1 cellular context compared by ENCODE assay signal in the genomic region with DNA sequence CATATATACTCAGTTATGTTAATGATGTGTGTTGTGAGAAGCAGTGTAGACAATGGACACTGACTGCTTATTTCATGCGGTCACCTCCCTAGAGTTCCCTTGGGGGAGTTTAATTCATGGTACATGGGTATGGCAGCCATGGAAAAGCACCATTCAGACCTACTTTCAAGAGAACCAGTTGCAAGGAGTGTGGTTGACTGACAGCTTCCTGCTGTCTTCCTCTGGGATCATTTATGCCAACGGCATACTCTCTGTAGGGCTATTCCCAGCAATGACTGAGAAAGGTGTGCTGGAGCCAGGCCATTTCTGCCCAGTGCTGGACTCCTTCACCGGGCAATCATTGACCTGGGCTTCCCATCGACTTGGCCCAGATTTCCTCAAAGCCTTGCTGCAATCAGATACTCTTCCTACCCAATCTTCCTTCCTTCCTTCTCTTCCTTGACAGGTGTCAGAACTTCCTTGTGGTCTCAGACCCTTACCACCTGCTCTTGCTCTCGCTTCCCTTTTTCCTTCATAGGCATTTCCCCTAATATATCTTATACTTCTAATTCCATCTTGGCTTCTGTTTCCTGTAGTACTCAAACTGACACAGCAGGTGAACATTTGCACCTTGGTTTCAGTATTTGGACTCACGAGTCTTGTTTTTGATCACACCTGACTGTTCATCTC.
TF ChIP-seq lines count a peak whose summit lies in the region.

No MANE protein-coding gene starts in this region.

TF ChIP-seq in GM12878, 131 proteins besides CTCF, POLR2A, EP300 and RAD21 (continues in another document):
- no peak for TF ChIP-seq IRF4 (IDR thresholded peaks at IDR 0.05; ENCODE audit: low read depth, low read length)
- no peak for TF ChIP-seq SMAD1 (IDR thresholded peaks at IDR 0.05; ENCODE audit: low read depth, partially characterized antibody)
- TF ChIP-seq DPF2 (IDR thresholded peaks at IDR 0.05): peak; percentile 86
- no peak for TF ChIP-seq PAX8 (IDR thresholded peaks at IDR 0.05)
- TF ChIP-seq NR2C2 (IDR thresholded peaks at IDR 0.05; ENCODE audit: borderline replicate concordance, control insufficient read depth, insufficient read length, low read depth): no peak
- TF ChIP-seq POU2F2 (IDR thresholded peaks at IDR 0.05; ENCODE audit: borderline replicate concordance, low read depth, low read length): no peak
- 0 out of 2 replicates have a peak, but pooled peaks have one; percentile 7 for TF ChIP-seq YY1 (IDR thresholded peaks at IDR 0.05; ENCODE audit: low read depth, low read length)
- peak; percentile 18 for TF ChIP-seq MEF2B (IDR thresholded peaks at IDR 0.05; ENCODE audit: partially characterized antibody, poor library complexity, severe bottlenecking)
- TF ChIP-seq, protein P1, sequence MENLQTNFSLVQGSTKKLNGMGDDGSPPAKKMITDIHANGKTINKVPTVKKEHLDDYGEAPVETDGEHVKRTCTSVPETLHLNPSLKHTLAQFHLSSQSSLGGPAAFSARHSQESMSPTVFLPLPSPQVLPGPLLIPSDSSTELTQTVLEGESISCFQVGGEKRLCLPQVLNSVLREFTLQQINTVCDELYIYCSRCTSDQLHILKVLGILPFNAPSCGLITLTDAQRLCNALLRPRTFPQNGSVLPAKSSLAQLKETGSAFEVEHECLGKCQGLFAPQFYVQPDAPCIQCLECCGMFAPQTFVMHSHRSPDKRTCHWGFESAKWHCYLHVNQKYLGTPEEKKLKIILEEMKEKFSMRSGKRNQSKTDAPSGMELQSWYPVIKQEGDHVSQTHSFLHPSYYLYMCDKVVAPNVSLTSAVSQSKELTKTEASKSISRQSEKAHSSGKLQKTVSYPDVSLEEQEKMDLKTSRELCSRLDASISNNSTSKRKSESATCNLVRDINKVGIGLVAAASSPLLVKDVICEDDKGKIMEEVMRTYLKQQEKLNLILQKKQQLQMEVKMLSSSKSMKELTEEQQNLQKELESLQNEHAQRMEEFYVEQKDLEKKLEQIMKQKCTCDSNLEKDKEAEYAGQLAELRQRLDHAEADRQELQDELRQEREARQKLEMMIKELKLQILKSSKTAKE (IDR thresholded peaks at IDR 0.05; ENCODE audit: low read depth, poor library complexity, severe bottlenecking): peak; percentile 66
- TF ChIP-seq RUNX3 (IDR thresholded peaks at IDR 0.05; ENCODE audit: low read length): peak; percentile 78; the same call in 1 of the 2 replicates
- TF ChIP-seq BMI1 (IDR thresholded peaks at IDR 0.05; ENCODE audit: borderline replicate concordance): peak; percentile 70; the same call in 1 of the 2 replicates
- TF ChIP-seq NR2F1 (conservative IDR thresholded peaks at IDR 0.05): peak; percentile 63; the same call in 1 of the 2 replicates
- TF ChIP-seq, protein P2, sequence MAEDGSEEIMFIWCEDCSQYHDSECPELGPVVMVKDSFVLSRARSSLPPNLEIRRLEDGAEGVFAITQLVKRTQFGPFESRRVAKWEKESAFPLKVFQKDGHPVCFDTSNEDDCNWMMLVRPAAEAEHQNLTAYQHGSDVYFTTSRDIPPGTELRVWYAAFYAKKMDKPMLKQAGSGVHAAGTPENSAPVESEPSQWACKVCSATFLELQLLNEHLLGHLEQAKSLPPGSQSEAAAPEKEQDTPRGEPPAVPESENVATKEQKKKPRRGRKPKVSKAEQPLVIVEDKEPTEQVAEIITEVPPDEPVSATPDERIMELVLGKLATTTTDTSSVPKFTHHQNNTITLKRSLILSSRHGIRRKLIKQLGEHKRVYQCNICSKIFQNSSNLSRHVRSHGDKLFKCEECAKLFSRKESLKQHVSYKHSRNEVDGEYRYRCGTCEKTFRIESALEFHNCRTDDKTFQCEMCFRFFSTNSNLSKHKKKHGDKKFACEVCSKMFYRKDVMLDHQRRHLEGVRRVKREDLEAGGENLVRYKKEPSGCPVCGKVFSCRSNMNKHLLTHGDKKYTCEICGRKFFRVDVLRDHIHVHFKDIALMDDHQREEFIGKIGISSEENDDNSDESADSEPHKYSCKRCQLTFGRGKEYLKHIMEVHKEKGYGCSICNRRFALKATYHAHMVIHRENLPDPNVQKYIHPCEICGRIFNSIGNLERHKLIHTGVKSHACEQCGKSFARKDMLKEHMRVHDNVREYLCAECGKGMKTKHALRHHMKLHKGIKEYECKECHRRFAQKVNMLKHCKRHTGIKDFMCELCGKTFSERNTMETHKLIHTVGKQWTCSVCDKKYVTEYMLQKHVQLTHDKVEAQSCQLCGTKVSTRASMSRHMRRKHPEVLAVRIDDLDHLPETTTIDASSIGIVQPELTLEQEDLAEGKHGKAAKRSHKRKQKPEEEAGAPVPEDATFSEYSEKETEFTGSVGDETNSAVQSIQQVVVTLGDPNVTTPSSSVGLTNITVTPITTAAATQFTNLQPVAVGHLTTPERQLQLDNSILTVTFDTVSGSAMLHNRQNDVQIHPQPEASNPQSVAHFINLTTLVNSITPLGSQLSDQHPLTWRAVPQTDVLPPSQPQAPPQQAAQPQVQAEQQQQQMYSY (CRISPR knock-in tag; IDR thresholded peaks at IDR 0.05): no peak
- TF ChIP-seq, protein P3, sequence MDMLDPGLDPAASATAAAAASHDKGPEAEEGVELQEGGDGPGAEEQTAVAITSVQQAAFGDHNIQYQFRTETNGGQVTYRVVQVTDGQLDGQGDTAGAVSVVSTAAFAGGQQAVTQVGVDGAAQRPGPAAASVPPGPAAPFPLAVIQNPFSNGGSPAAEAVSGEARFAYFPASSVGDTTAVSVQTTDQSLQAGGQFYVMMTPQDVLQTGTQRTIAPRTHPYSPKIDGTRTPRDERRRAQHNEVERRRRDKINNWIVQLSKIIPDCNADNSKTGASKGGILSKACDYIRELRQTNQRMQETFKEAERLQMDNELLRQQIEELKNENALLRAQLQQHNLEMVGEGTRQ (IDR thresholded peaks at IDR 0.05; ENCODE audit: borderline replicate concordance, low read depth, low read length): no peak
- TF ChIP-seq RB1 (IDR thresholded peaks at IDR 0.05; ENCODE audit: borderline replicate concordance): no peak
- TF ChIP-seq, protein P4, sequence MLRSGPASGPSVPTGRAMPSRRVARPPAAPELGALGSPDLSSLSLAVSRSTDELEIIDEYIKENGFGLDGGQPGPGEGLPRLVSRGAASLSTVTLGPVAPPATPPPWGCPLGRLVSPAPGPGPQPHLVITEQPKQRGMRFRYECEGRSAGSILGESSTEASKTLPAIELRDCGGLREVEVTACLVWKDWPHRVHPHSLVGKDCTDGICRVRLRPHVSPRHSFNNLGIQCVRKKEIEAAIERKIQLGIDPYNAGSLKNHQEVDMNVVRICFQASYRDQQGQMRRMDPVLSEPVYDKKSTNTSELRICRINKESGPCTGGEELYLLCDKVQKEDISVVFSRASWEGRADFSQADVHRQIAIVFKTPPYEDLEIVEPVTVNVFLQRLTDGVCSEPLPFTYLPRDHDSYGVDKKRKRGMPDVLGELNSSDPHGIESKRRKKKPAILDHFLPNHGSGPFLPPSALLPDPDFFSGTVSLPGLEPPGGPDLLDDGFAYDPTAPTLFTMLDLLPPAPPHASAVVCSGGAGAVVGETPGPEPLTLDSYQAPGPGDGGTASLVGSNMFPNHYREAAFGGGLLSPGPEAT (IDR thresholded peaks at IDR 0.05; ENCODE audit: low read depth): peak; percentile 93
- no peak for TF ChIP-seq TAF1 (IDR thresholded peaks at IDR 0.05; ENCODE audit: borderline replicate concordance, low read depth, low read length)
- peak; percentile 96 for TF ChIP-seq IKZF1 (conservative IDR thresholded peaks at IDR 0.05)
- TF ChIP-seq, protein P5, sequence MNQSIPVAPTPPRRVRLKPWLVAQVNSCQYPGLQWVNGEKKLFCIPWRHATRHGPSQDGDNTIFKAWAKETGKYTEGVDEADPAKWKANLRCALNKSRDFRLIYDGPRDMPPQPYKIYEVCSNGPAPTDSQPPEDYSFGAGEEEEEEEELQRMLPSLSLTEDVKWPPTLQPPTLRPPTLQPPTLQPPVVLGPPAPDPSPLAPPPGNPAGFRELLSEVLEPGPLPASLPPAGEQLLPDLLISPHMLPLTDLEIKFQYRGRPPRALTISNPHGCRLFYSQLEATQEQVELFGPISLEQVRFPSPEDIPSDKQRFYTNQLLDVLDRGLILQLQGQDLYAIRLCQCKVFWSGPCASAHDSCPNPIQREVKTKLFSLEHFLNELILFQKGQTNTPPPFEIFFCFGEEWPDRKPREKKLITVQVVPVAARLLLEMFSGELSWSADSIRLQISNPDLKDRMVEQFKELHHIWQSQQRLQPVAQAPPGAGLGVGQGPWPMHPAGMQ (IDR thresholded peaks at IDR 0.05; ENCODE audit: borderline replicate concordance): no peak
- 0 out of 2 replicates have a peak, but pooled peaks have one; percentile 31 for TF ChIP-seq TCF3 (IDR thresholded peaks at IDR 0.05; ENCODE audit: borderline replicate concordance, insufficient read depth, low read depth, low read length)
- TF ChIP-seq TBL1XR1 (IDR thresholded peaks at IDR 0.05; ENCODE audit: low read depth, low read length): no peak
- TF ChIP-seq RFX5 (IDR thresholded peaks at IDR 0.05; ENCODE audit: low read depth, low read length): no peak
- TF ChIP-seq MTA2 (IDR thresholded peaks at IDR 0.05; ENCODE audit: low read depth): peak; percentile 77
- TF ChIP-seq CBX3 (IDR thresholded peaks at IDR 0.05; ENCODE audit: borderline replicate concordance, low read depth): no peak
- TF ChIP-seq, protein P6, sequence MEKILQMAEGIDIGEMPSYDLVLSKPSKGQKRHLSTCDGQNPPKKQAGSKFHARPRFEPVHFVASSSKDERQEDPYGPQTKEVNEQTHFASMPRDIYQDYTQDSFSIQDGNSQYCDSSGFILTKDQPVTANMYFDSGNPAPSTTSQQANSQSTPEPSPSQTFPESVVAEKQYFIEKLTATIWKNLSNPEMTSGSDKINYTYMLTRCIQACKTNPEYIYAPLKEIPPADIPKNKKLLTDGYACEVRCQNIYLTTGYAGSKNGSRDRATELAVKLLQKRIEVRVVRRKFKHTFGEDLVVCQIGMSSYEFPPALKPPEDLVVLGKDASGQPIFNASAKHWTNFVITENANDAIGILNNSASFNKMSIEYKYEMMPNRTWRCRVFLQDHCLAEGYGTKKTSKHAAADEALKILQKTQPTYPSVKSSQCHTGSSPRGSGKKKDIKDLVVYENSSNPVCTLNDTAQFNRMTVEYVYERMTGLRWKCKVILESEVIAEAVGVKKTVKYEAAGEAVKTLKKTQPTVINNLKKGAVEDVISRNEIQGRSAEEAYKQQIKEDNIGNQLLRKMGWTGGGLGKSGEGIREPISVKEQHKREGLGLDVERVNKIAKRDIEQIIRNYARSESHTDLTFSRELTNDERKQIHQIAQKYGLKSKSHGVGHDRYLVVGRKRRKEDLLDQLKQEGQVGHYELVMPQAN (conservative IDR thresholded peaks at IDR 0.05): no peak; the same call in 1 of the 2 replicates
- TF ChIP-seq ZNF384 (IDR thresholded peaks at IDR 0.05; ENCODE audit: borderline replicate concordance, low read depth, low read length): 0 out of 2 replicates have a peak, but pooled peaks have one; percentile 6
- TF ChIP-seq IKZF2 (IDR thresholded peaks at IDR 0.05): peak; percentile 97
- TF ChIP-seq GATAD2B (conservative IDR thresholded peaks at IDR 0.05; ENCODE audit: low read depth): peak; percentile 84
- TF ChIP-seq, protein P7, sequence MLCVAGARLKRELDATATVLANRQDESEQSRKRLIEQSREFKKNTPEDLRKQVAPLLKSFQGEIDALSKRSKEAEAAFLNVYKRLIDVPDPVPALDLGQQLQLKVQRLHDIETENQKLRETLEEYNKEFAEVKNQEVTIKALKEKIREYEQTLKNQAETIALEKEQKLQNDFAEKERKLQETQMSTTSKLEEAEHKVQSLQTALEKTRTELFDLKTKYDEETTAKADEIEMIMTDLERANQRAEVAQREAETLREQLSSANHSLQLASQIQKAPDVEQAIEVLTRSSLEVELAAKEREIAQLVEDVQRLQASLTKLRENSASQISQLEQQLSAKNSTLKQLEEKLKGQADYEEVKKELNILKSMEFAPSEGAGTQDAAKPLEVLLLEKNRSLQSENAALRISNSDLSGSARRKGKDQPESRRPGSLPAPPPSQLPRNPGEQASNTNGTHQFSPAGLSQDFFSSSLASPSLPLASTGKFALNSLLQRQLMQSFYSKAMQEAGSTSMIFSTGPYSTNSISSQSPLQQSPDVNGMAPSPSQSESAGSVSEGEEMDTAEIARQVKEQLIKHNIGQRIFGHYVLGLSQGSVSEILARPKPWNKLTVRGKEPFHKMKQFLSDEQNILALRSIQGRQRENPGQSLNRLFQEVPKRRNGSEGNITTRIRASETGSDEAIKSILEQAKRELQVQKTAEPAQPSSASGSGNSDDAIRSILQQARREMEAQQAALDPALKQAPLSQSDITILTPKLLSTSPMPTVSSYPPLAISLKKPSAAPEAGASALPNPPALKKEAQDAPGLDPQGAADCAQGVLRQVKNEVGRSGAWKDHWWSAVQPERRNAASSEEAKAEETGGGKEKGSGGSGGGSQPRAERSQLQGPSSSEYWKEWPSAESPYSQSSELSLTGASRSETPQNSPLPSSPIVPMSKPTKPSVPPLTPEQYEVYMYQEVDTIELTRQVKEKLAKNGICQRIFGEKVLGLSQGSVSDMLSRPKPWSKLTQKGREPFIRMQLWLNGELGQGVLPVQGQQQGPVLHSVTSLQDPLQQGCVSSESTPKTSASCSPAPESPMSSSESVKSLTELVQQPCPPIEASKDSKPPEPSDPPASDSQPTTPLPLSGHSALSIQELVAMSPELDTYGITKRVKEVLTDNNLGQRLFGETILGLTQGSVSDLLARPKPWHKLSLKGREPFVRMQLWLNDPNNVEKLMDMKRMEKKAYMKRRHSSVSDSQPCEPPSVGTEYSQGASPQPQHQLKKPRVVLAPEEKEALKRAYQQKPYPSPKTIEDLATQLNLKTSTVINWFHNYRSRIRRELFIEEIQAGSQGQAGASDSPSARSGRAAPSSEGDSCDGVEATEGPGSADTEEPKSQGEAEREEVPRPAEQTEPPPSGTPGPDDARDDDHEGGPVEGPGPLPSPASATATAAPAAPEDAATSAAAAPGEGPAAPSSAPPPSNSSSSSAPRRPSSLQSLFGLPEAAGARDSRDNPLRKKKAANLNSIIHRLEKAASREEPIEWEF (IDR thresholded peaks at IDR 0.05; ENCODE audit: insufficient replicate concordance, low read depth, low read length): no peak
- TF ChIP-seq BHLHE40 (IDR thresholded peaks at IDR 0.05; ENCODE audit: borderline replicate concordance in 1 of 2, low read depth in 2 of 2, low read length in 1 of 2): peak; percentile 84 to 89
- peak; percentile 72; the same call in 1 of the 2 replicates for TF ChIP-seq FOXM1 (IDR thresholded peaks at IDR 0.05; ENCODE audit: low read depth, low read length)
- TF ChIP-seq, protein P8, sequence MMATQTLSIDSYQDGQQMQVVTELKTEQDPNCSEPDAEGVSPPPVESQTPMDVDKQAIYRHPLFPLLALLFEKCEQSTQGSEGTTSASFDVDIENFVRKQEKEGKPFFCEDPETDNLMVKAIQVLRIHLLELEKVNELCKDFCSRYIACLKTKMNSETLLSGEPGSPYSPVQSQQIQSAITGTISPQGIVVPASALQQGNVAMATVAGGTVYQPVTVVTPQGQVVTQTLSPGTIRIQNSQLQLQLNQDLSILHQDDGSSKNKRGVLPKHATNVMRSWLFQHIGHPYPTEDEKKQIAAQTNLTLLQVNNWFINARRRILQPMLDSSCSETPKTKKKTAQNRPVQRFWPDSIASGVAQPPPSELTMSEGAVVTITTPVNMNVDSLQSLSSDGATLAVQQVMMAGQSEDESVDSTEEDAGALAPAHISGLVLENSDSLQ (IDR thresholded peaks at IDR 0.05): peak; percentile 59
- peak; percentile 77 for TF ChIP-seq JUNB (IDR thresholded peaks at IDR 0.05)
- TF ChIP-seq, protein P9, sequence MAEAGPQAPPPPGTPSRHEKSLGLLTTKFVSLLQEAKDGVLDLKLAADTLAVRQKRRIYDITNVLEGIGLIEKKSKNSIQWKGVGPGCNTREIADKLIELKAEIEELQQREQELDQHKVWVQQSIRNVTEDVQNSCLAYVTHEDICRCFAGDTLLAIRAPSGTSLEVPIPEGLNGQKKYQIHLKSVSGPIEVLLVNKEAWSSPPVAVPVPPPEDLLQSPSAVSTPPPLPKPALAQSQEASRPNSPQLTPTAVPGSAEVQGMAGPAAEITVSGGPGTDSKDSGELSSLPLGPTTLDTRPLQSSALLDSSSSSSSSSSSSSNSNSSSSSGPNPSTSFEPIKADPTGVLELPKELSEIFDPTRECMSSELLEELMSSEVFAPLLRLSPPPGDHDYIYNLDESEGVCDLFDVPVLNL (IDR thresholded peaks at IDR 0.05; ENCODE audit: low read depth, low read length): no peak
- TF ChIP-seq HDAC2 (IDR thresholded peaks at IDR 0.05): no peak
- no peak for TF ChIP-seq FOS (IDR thresholded peaks at IDR 0.05; ENCODE audit: borderline replicate concordance, extremely low read depth, insufficient read length)
